27 cellular contexts compared by ENCODE assay signal in genomic region chrX:129698150-129698549, GRCh38. TPM values are rescaled to one million over a fixed set of nuclear protein-coding genes. Genes with fewer than 3 reads are reported as not detected.
DNase-seq lines count a peak whose midpoint lies in the region; ATAC-seq, FAIRE-seq and TF ChIP-seq lines count a peak whose summit lies in the region.
"Had no signal": no experiment of that assay in that cellular context is flagged by ENCODE, and none has a peak within 500 bp of the region (broad histone marks: within the 10 kb centered on the region; RNA-seq: fewer than 3 reads in every experiment).

No MANE protein-coding gene starts in this region.

- CTCF ChIA-PET in PC-9 (lab: Charles Lee) (no interaction called here), endothelial cell of umbilical vein (lab: Charles Lee) (no interaction called here)

- H3F3A ChIP-seq in PC-9 (ENCODE audit: insufficient read depth, low read depth) = peaks cover 14% of the 10 kb centered on the region

- no peak overlapping the region for H3K9ac ChIP-seq in BLaER1
- no peak overlapping the region for H3K9ac ChIP-seq in endothelial cell of umbilical vein (replicated peaks; ENCODE audit: extremely low read depth, insufficient read depth, low read length)
- H3K9ac ChIP-seq: SK-N-SH had no signal

- H4K20me1 ChIP-seq in BLaER1 (no peaks in the 10 kb centered on the region), PC-9 (ENCODE audit: insufficient read depth) (no peaks in the 10 kb centered on the region), endothelial cell of umbilical vein (replicated peaks; ENCODE audit: control insufficient read depth, extremely low read depth, insufficient read depth, low read length) (no peaks in the 10 kb centered on the region)

- H3K27ac ChIP-seq in BLaER1 = no peak overlapping the region
- H3K27ac ChIP-seq in PC-9 = no peak overlapping the region
- H3K27ac ChIP-seq in endothelial cell of umbilical vein (ENCODE audit: insufficient read depth, low read depth, low read length) = no peak overlapping the region
- no peak overlapping the region for H3K27ac ChIP-seq in spleen

- no peak for FAIRE-seq in endothelial cell of umbilical vein (lab: Jason Lieb, UNC)
- FAIRE-seq: D721Med, GM12878 had no signal

- TF ChIP-seq CTCF in PC-9 (conservative IDR thresholded peaks at IDR 0.05) (no peak), endothelial cell of umbilical vein (IDR thresholded peaks at IDR 0.05; ENCODE audit: extremely low read depth in 1 of 2, insufficient read depth in 1 of 2, low read depth in 1 of 2, low read length in 2 of 2) (no peak), spleen (IDR thresholded peaks at IDR 0.05 in 8 of 11, conservative IDR thresholded peaks at IDR 0.05 in 3 of 11) (no peak)

- intact Hi-C loops in PC-9 (cut with micrococcal nuclease; ENCODE audit: unreplicated experiment) = no loop called here
- intact Hi-C loops in endothelial cell of umbilical vein (cut with micrococcal nuclease) = no loop called here
- intact Hi-C loops in spleen (cut with DNase I; ENCODE audit: low total_unique reads) = no loop called here
- intact Hi-C loops in posterior cingulate gyrus (cut with DNase I) = no loop called here

- H3K4me3 ChIP-seq in BLaER1 (no peak overlapping the region), PC-9 (no peak overlapping the region), endothelial cell of umbilical vein (replicated peaks in 1 of 3; ENCODE audit: insufficient read depth in 1 of 3, low read depth in 1 of 3, low read length in 3 of 3) (no peak overlapping the region), spleen (no peak overlapping the region)
- H3K4me3 ChIP-seq: GM12878 had no signal

- peak overlapping the region; percentile 31; the same call in 1 of the 2 replicates for H3K4me2 ChIP-seq in BLaER1
- H3K4me2 ChIP-seq in PC-9 = peak overlapping the region; percentile 44
- no peak overlapping the region for H3K4me2 ChIP-seq in endothelial cell of umbilical vein (ENCODE audit: insufficient read depth, low read length)
- H3K4me2 ChIP-seq: SK-N-SH had no signal

- H3K79me2 ChIP-seq in PC-9 (ENCODE audit: low read depth) (no peaks in the 10 kb centered on the region), endothelial cell of umbilical vein (ENCODE audit: control insufficient read depth, insufficient read depth, low read length) (no peaks in the 10 kb centered on the region)

- H3K4me1 ChIP-seq in BLaER1 (peaks cover 50% of the 10 kb centered on the region), PC-9 (replicated peaks; ENCODE audit: insufficient read depth) (peaks cover 24% of the 10 kb centered on the region), endothelial cell of umbilical vein (ENCODE audit: control insufficient read depth, extremely low read depth, insufficient read depth, low read length) (no peaks in the 10 kb centered on the region), spleen (no peaks in the 10 kb centered on the region)
- H3K4me1 ChIP-seq: BE2C had no signal

- no peaks in the 10 kb centered on the region for H3K9me1 ChIP-seq in endothelial cell of umbilical vein (replicated peaks; ENCODE audit: control insufficient read depth, extremely low read depth, insufficient read depth, low read length)

- BruUV-seq in PC-9 (replicated peaks; lab: Mats Ljungman, UMichigan) (no TSS peak), endothelial cell of umbilical vein (replicated peaks; lab: Mats Ljungman, UMichigan) (no TSS peak)

- TF ChIP-seq POLR2A in endothelial cell of umbilical vein (IDR thresholded peaks at IDR 0.05; ENCODE audit: low read depth, low read length) (no peak), spleen (IDR thresholded peaks at IDR 0.05) (no peak)

- H3K27me3 ChIP-seq in BLaER1 (peaks cover 94% of the 10 kb centered on the region), PC-9 (ENCODE audit: insufficient read depth, low read depth) (no peaks in the 10 kb centered on the region), endothelial cell of umbilical vein (ENCODE audit: control insufficient read depth in 2 of 2, insufficient read depth in 2 of 2, low read length in 2 of 2) (no peaks in the 10 kb centered on the region), spleen (replicated peaks in 1 of 7) (no peaks in the 10 kb centered on the region)
- H3K27me3 ChIP-seq: BE2C had no signal

- H3K36me3 ChIP-seq in BLaER1 (no peaks in the 10 kb centered on the region), PC-9 (ENCODE audit: low read depth) (no peaks in the 10 kb centered on the region), endothelial cell of umbilical vein (ENCODE audit: control insufficient read depth in 2 of 2, extremely low read depth in 1 of 2, insufficient read depth in 2 of 2, low read length in 2 of 2) (no peaks in the 10 kb centered on the region), spleen (no peaks in the 10 kb centered on the region)
- H3K36me3 ChIP-seq: BE2C had no signal

- peak; percentile 35 for DNase-seq in HT-29 (ENCODE audit: low spot score)
- peak in 1 of 2 experiments; percentile 86 for DNase-seq in PC-9
- no peak for DNase-seq in endothelial cell of umbilical vein (ENCODE audit: low read depth, low spot score)
- DNase-seq in stimulated activated naive CD8-positive, alpha-beta T cell treated with anti-CD3 and anti-CD28 coated beads, Interleukin-15, Interleukin-2, amounts not matched to agents 100 U/mL and 50 U/mL, for 24 hours = no peak
- DNase-seq in stimulated activated CD4-positive, alpha-beta T cell treated with anti-CD3 and anti-CD28 coated beads, Interleukin-15, amount 100 ng/mL, for 24 hours = no peak
- DNase-seq in spleen = no peak
- no peak for DNase-seq in posterior cingulate gyrus
- DNase-seq: BE2C; CD4-positive, alpha-beta T cell; GDM1; MV-4-11; NCI-H1105 treated with DMSO at 0.1 percent for 48 hours; NCI-H146; NCI-H1930; NCI-H2107; NCI-H524; NCI-H82; NK-92 treated with Interleukin-12 subunit alpha and Interleukin-12 subunit beta, amount 100 ng/mL, for 24 hours; SK-N-SH; SW 1271; T-helper 17 cell had no signal

- no peaks in the 10 kb centered on the region for H3K9me2 ChIP-seq in PC-9 (ENCODE audit: insufficient read depth)
- H3K9me2 ChIP-seq: SK-N-SH had no signal

- H2AFZ ChIP-seq in PC-9 (no peak overlapping the region), endothelial cell of umbilical vein (ENCODE audit: low read depth, low read length) (no peak overlapping the region)

- dilution Hi-C loops in endothelial cell of umbilical vein (cut with MboI; ENCODE audit: extremely low pct_ligation_motif_present, low sequenced_read_pairs) = no loop called here

- no peak for ATAC-seq in stimulated activated naive CD8-positive, alpha-beta T cell treated with anti-CD3 and anti-CD28 coated beads, Interleukin-15, Interleukin-2, amounts not matched to agents 100 U/mL and 50 U/mL, for 24 hours
- ATAC-seq: GM12878, HCT116, T-helper 17 cell had no signal

- POLR2A ChIA-PET in PC-9 (lab: Charles Lee; ENCODE audit: unreplicated experiment) (no interaction called here), endothelial cell of umbilical vein (lab: Charles Lee) (no interaction called here)

- H3K9me3 ChIP-seq in BLaER1 (no peaks in the 10 kb centered on the region), PC-9 (ENCODE audit: insufficient read depth, low read depth) (no peaks in the 10 kb centered on the region), endothelial cell of umbilical vein (replicated peaks; ENCODE audit: control insufficient read depth, insufficient read depth, low read length) (no peaks in the 10 kb centered on the region), spleen (no peaks in the 10 kb centered on the region)
- H3K9me3 ChIP-seq: BE2C, SK-N-SH had no signal

TF ChIP-seq in endothelial cell of umbilical vein, 7 proteins besides CTCF, POLR2A, EP300 and RAD21:
- TF ChIP-seq FOS (IDR thresholded peaks at IDR 0.05; ENCODE audit: borderline replicate concordance, insufficient read depth, low read length) = peak; percentile 41
- no peak for TF ChIP-seq JUN (IDR thresholded peaks at IDR 0.05; ENCODE audit: borderline replicate concordance, insufficient read depth, insufficient read length, low read depth)
- TF ChIP-seq MYC (IDR thresholded peaks at IDR 0.05; ENCODE audit: low read depth, low read length) = no peak

RNA-seq across cellular contexts. Expression of gene XPNPEP2, which starts 40.6 kb away (rescaled TPM):
- not detected in 2 replicates for total RNA-seq in HT-29 (2014; rRNA removed; shearing (Covaris generic))
- total RNA-seq in PC-9 (2021) (not detected in 2 replicates), endothelial cell of umbilical vein (not detected in 2 replicates), spleen (under 1 TPM; 0.09 to 0.74 (median 0.20) TPM)
- polyA plus RNA-seq in endothelial cell of umbilical vein (0.03 and 0.04 TPM in 2 replicates), spleen (under 1 TPM; 0.13 to 0.46 (median 0.22) TPM)
- 0.01 and 0.04 TPM in 2 replicates for polyA plus RNA-seq in endothelial cell of umbilical vein (2011; cell fraction: cytosol; rRNA removed)
- polyA plus RNA-seq in endothelial cell of umbilical vein (2011; cell fraction: nucleus; rRNA removed) = 0.07 TPM in 1 of 2 replicates, not detected in the other
- not detected in 2 replicates for polyA plus RNA-seq in endothelial cell of umbilical vein (2012)
- not detected in 2 replicates for polyA minus RNA-seq in endothelial cell of umbilical vein
- not detected for polyA minus RNA-seq in endothelial cell of umbilical vein (2011; cell fraction: cytosol; rRNA and poly(A)+ RNA removed)
- polyA minus RNA-seq in endothelial cell of umbilical vein (2011; cell fraction: nucleus; rRNA and poly(A)+ RNA removed) = not detected in 2 replicates
- total RNA-seq: A673, MCF 10A had no signal

RNA-seq across cellular contexts. Expression of gene APLN, which starts 43.4 kb away (rescaled TPM):
- total RNA-seq in HT-29 (2014; rRNA removed; shearing (Covaris generic)) = 0.23 and 0.28 TPM in 2 replicates
- 0.13 TPM in 2 replicates for total RNA-seq in PC-9 (2021)
- total RNA-seq in endothelial cell of umbilical vein = 465 and 466 TPM in 2 replicates
- polyA plus RNA-seq in endothelial cell of umbilical vein = 230 and 273 TPM in 2 replicates
- 193 and 247 TPM in 2 replicates for polyA plus RNA-seq in endothelial cell of umbilical vein (2011; cell fraction: cytosol; rRNA removed)
- 94.1 and 103 TPM in 2 replicates for polyA plus RNA-seq in endothelial cell of umbilical vein (2011; cell fraction: nucleus; rRNA removed)
- 62.1 and 177 TPM in 2 replicates for polyA plus RNA-seq in endothelial cell of umbilical vein (2012)
- polyA minus RNA-seq in endothelial cell of umbilical vein = 212 and 222 TPM in 2 replicates
- not detected for polyA minus RNA-seq in endothelial cell of umbilical vein (2011; cell fraction: cytosol; rRNA and poly(A)+ RNA removed)
- 32.5 and 36.3 TPM in 2 replicates for polyA minus RNA-seq in endothelial cell of umbilical vein (2011; cell fraction: nucleus; rRNA and poly(A)+ RNA removed)
- 1 to 10 TPM in 1 of 7 donors, under 1 TPM in 4, not detected in 2; 0.09 to 2.0 (median 0.39) TPM for total RNA-seq in spleen
- under 1 TPM; 0.18 to 0.33 (median 0.19) TPM for polyA plus RNA-seq in spleen
- total RNA-seq: CD4-positive, alpha-beta T cell; GM12878; MCF 10A; T-helper 17 cell had no signal

Comparison
In these comparisons a context has a peak if more than half of its experiments do, and no peak if none do; other contexts are left out.
1. RNA of gene APLN, which starts 43.4 kb away (total RNA-seq): 465 to 466 TPM in endothelial cell of umbilical vein; 0.23 to 0.28 TPM in HT-29, 0.09 to 2.0 TPM in spleen and 0.13 TPM in PC-9; every median in the first group is over 100 times any median in the second.